ENCODE assay signal across 23 cellular contexts in genomic region chr10:5655003-5655600, GRCh38. TPM values are rescaled to one million over a fixed set of nuclear protein-coding genes. Genes with fewer than 3 reads are reported as not detected.
DNase-seq lines count a peak whose midpoint lies in the region; ATAC-seq and TF ChIP-seq lines count a peak whose summit lies in the region.
"Had no signal": no experiment of that assay in that cellular context is flagged by ENCODE, and none has a peak within 500 bp of the region (broad histone marks: within the 10 kb centered on the region; RNA-seq: fewer than 3 reads in every experiment).

No MANE protein-coding gene starts in this region.

- no peak overlapping the region for H3K27ac Mint-ChIP-seq in activated CD4-positive, alpha-beta memory T cell treated with anti-CD3 and anti-CD28 coated beads for 36 hours
- no peak overlapping the region for H3K27ac Mint-ChIP-seq in activated CD4-positive, alpha-beta memory T cell treated with anti-CD3 and anti-CD28 coated beads, Interleukin-2, amount 10 ng/mL, durations not matched to agents 7 days and 5 days
- H3K27ac Mint-ChIP-seq in GM23338, result peak overlapping the region; percentile 38; the same call in 1 of the 2 replicates
- peak overlapping the region; percentile 73 for H3K27ac Mint-ChIP-seq in activated T-helper 17 cell treated with anti-CD3 and anti-CD28 coated beads, Interleukin-2, amount 50 U/mL, for 72 hours
- peak overlapping the region in 7 of 9 donors; percentile 18 to 87 (median 75) for H3K27ac Mint-ChIP-seq in naive thymus-derived CD4-positive, alpha-beta T cell
- H3K27ac Mint-ChIP-seq: B cell; HFFc6; T-helper 1 cell treated with Interleukin-12 subunit alpha and Interleukin-12 subunit beta and Interleukin-4 antibody, amounts not matched to agents 30 μg/mL and 1 μg/mL, for 36 hours had no signal

- peak; percentile 33 for DNase-seq in activated CD4-positive, alpha-beta memory T cell treated with anti-CD3 and anti-CD28 coated beads for 36 hours
- no peak for DNase-seq in activated CD4-positive, alpha-beta memory T cell treated with anti-CD3 and anti-CD28 coated beads, Interleukin-2, amount 10 ng/mL, durations not matched to agents 7 days and 5 days
- DNase-seq in GM23338 (ENCODE audit: low spot score) (no peak), lower lobe of right lung (no peak)
- peak in 2 of 9 donors; percentile 11 to 30 for DNase-seq in naive thymus-derived CD4-positive, alpha-beta T cell
- DNase-seq in stimulated activated CD4-positive, alpha-beta T cell treated with anti-CD3 and anti-CD28 coated beads, Interleukin-2, amount 100 ng/mL, for 24 hours, result no peak
- DNase-seq: activated CD4-positive, alpha-beta T cell treated with anti-CD3 and anti-CD28 coated beads, Interleukin-2, amount 50 U/mL, for 4 hours; body of pancreas; HFFc6; left cardiac atrium; MG63; NCI-H1694 treated with DMSO at 0.1 percent for 48 hours; NCI-H2227 treated with DMSO at 0.1 percent for 48 hours; NCI-H748 treated with DMSO at 0.1 percent for 48 hours; OCI-M1; retina; SHP77 treated with DMSO at 0.1 percent for 48 hours; stimulated activated CD4-positive, alpha-beta T cell treated with anti-CD3 and anti-CD28 coated beads, Interleukin-12 subunit alpha, Interleukin-12 subunit beta, amount 100 ng/mL, for 4 hours; uterus had no signal

- peaks cover 8% of the 10 kb centered on the region for H4K20me1 ChIP-seq in GM23338 (replicated peaks; ENCODE audit: insufficient read depth)

- peaks cover 2% of the 10 kb centered on the region for H3K4me1 ChIP-seq in GM23338 (ENCODE audit: insufficient read depth)
- peaks cover 0 to 20% of the 10 kb centered on the region in 2 donors for H3K4me1 ChIP-seq in naive thymus-derived CD4-positive, alpha-beta T cell (ENCODE audit: control insufficient read depth in 2 of 2, insufficient read depth in 2 of 2, low read length in 2 of 2)
- peaks cover 24% of the 10 kb centered on the region for H3K4me1 ChIP-seq in lower lobe of right lung
- H3K4me1 ChIP-seq: uterus had no signal

- H3K27ac ChIP-seq in GM23338 (ENCODE audit: low read depth), result no peak overlapping the region
- H3K27ac ChIP-seq in naive thymus-derived CD4-positive, alpha-beta T cell (ENCODE audit: low read depth, low read length), result no peak overlapping the region
- H3K27ac ChIP-seq in lower lobe of right lung, result no peak overlapping the region
- H3K27ac ChIP-seq: body of pancreas, uterus had no signal

- H3K27me3 ChIP-seq in GM23338 (ENCODE audit: insufficient read depth), result no peaks in the 10 kb centered on the region
- no peaks in the 10 kb centered on the region for H3K27me3 ChIP-seq in naive thymus-derived CD4-positive, alpha-beta T cell (ENCODE audit: control insufficient read depth in 2 of 2, insufficient read depth in 2 of 2, low read length in 2 of 2)
- no peaks in the 10 kb centered on the region for H3K27me3 ChIP-seq in lower lobe of right lung (ENCODE audit: low read depth)
- H3K27me3 ChIP-seq: body of pancreas, MG63, uterus had no signal

- ATAC-seq in GM23338 (no peak), GM21381 (IDR thresholded peaks at IDR 0.05; ENCODE audit: unreplicated experiment) (no peak), lower lobe of right lung (no peak)
- ATAC-seq in activated T-helper 17 cell treated with anti-CD3 and anti-CD28 coated beads, Interleukin-2, amount 50 U/mL, for 72 hours (replicated peaks), result peak; percentile 34
- ATAC-seq in naive thymus-derived CD4-positive, alpha-beta T cell, result peak; percentile 46
- ATAC-seq: body of pancreas, left cardiac atrium had no signal

- POLR2A ChIA-PET in activated CD4-positive, alpha-beta memory T cell treated with anti-CD3 and anti-CD28 coated beads for 36 hours (lab: Charles Lee), result no interaction called here
- POLR2A ChIA-PET in activated CD4-positive, alpha-beta memory T cell treated with anti-CD3 and anti-CD28 coated beads, Interleukin-2, amount 10 ng/mL, durations not matched to agents 7 days and 5 days (lab: Charles Lee), result interaction anchor here (0.9 kb wide), 1 partner anchor 10 kb away, joined by 3 read pairs; no protein-coding TSS in a partner anchor
- POLR2A ChIA-PET in naive thymus-derived CD4-positive, alpha-beta T cell (lab: Charles Lee), result interaction anchor here (1.0 to 1.5 kb wide), 2 partner anchors 11 to 208 kb away, joined by 3 to 4 read pairs; partner anchors contain the start of gene ASB13

- peaks cover 41% of the 10 kb centered on the region for H3K4me1 Mint-ChIP-seq in activated CD4-positive, alpha-beta memory T cell treated with anti-CD3 and anti-CD28 coated beads for 36 hours (ENCODE audit: low read depth)
- peaks cover 41% of the 10 kb centered on the region for H3K4me1 Mint-ChIP-seq in activated CD4-positive, alpha-beta memory T cell treated with anti-CD3 and anti-CD28 coated beads, Interleukin-2, amount 10 ng/mL, durations not matched to agents 7 days and 5 days
- H3K4me1 Mint-ChIP-seq in GM23338, result peaks cover 36% of the 10 kb centered on the region
- H3K4me1 Mint-ChIP-seq in activated T-helper 17 cell treated with anti-CD3 and anti-CD28 coated beads, Interleukin-2, amount 50 U/mL, for 72 hours, result peaks cover 28% of the 10 kb centered on the region
- H3K4me1 Mint-ChIP-seq in naive thymus-derived CD4-positive, alpha-beta T cell, result peaks cover 31 to 43% (median 39%) of the 10 kb centered on the region in 7 donors

- intact Hi-C loops in activated CD4-positive, alpha-beta memory T cell treated with anti-CD3 and anti-CD28 coated beads for 36 hours (cut with micrococcal nuclease), result no loop called here
- intact Hi-C loops in naive thymus-derived CD4-positive, alpha-beta T cell (cut with micrococcal nuclease), result loop anchor here in 1 of 2 donors (5.0 kb wide), 1 partner anchor 37 kb away; no protein-coding TSS in a partner anchor
- intact Hi-C loops in lower lobe of right lung (cut with DNase I), result no loop called here

- H3K27me3 Mint-ChIP-seq in activated CD4-positive, alpha-beta memory T cell treated with anti-CD3 and anti-CD28 coated beads for 36 hours, result no peaks in the 10 kb centered on the region
- no peaks in the 10 kb centered on the region for H3K27me3 Mint-ChIP-seq in activated CD4-positive, alpha-beta memory T cell treated with anti-CD3 and anti-CD28 coated beads, Interleukin-2, amount 10 ng/mL, durations not matched to agents 7 days and 5 days
- peaks cover 24% of the 10 kb centered on the region for H3K27me3 Mint-ChIP-seq in GM23338 (ENCODE audit: insufficient read depth, low read depth, poor library complexity)
- H3K27me3 Mint-ChIP-seq in activated T-helper 17 cell treated with anti-CD3 and anti-CD28 coated beads, Interleukin-2, amount 50 U/mL, for 72 hours, result no peaks in the 10 kb centered on the region
- no peaks in the 10 kb centered on the region for H3K27me3 Mint-ChIP-seq in naive thymus-derived CD4-positive, alpha-beta T cell

- H2AFZ ChIP-seq in GM23338, result no peak overlapping the region

- H3K9me3 Mint-ChIP-seq in activated CD4-positive, alpha-beta memory T cell treated with anti-CD3 and anti-CD28 coated beads for 36 hours, result no peaks in the 10 kb centered on the region
- no peaks in the 10 kb centered on the region for H3K9me3 Mint-ChIP-seq in activated CD4-positive, alpha-beta memory T cell treated with anti-CD3 and anti-CD28 coated beads, Interleukin-2, amount 10 ng/mL, durations not matched to agents 7 days and 5 days
- no peaks in the 10 kb centered on the region for H3K9me3 Mint-ChIP-seq in GM23338
- no peaks in the 10 kb centered on the region for H3K9me3 Mint-ChIP-seq in activated T-helper 17 cell treated with anti-CD3 and anti-CD28 coated beads, Interleukin-2, amount 50 U/mL, for 72 hours
- H3K9me3 Mint-ChIP-seq in naive thymus-derived CD4-positive, alpha-beta T cell, result no peaks in the 10 kb centered on the region
- H3K9me3 Mint-ChIP-seq: HFFc6; T-helper 1 cell treated with Interleukin-12 subunit alpha and Interleukin-12 subunit beta and Interleukin-4 antibody, amounts not matched to agents 30 μg/mL and 1 μg/mL, for 36 hours had no signal

- H3K9me2 ChIP-seq in GM23338 (ENCODE audit: insufficient read depth), result no peaks in the 10 kb centered on the region

- no peaks in the 10 kb centered on the region for H3F3A ChIP-seq in GM23338 (replicated peaks; ENCODE audit: low read depth)

- no peak overlapping the region for H3K4me2 ChIP-seq in GM23338

- no peak for TF ChIP-seq CTCF in GM23338 (conservative IDR thresholded peaks at IDR 0.05; ENCODE audit: low read depth in 2 of 2)
- no peak for TF ChIP-seq CTCF in lower lobe of right lung (IDR thresholded peaks at IDR 0.05)

- H3K36me3 Mint-ChIP-seq in activated CD4-positive, alpha-beta memory T cell treated with anti-CD3 and anti-CD28 coated beads for 36 hours, result peaks cover 2% of the 10 kb centered on the region
- no peaks in the 10 kb centered on the region for H3K36me3 Mint-ChIP-seq in activated CD4-positive, alpha-beta memory T cell treated with anti-CD3 and anti-CD28 coated beads, Interleukin-2, amount 10 ng/mL, durations not matched to agents 7 days and 5 days (ENCODE audit: low read depth)
- no peaks in the 10 kb centered on the region; the same call in 2 of the 3 replicates for H3K36me3 Mint-ChIP-seq in GM23338 (ENCODE audit: low read depth)
- H3K36me3 Mint-ChIP-seq in activated T-helper 17 cell treated with anti-CD3 and anti-CD28 coated beads, Interleukin-2, amount 50 U/mL, for 72 hours (ENCODE audit: low read depth), result no peaks in the 10 kb centered on the region
- peaks cover 0 to 5% (median 0%) of the 10 kb centered on the region in 5 donors for H3K36me3 Mint-ChIP-seq in naive thymus-derived CD4-positive, alpha-beta T cell

- H3K36me3 ChIP-seq in GM23338 (ENCODE audit: insufficient read depth) (no peaks in the 10 kb centered on the region), lower lobe of right lung (peaks cover 12% of the 10 kb centered on the region)
- H3K36me3 ChIP-seq in naive thymus-derived CD4-positive, alpha-beta T cell (ENCODE audit: control insufficient read depth in 2 of 3, insufficient read depth in 3 of 3, low read length in 3 of 3), result peaks cover 0 to 8% (median 0%) of the 10 kb centered on the region in 3 experiments
- H3K36me3 ChIP-seq: MG63, uterus had no signal

- no peak overlapping the region for H3K4me3 Mint-ChIP-seq in activated CD4-positive, alpha-beta memory T cell treated with anti-CD3 and anti-CD28 coated beads for 36 hours
- no peak overlapping the region for H3K4me3 Mint-ChIP-seq in activated CD4-positive, alpha-beta memory T cell treated with anti-CD3 and anti-CD28 coated beads, Interleukin-2, amount 10 ng/mL, durations not matched to agents 7 days and 5 days
- H3K4me3 Mint-ChIP-seq in GM23338, result no peak overlapping the region
- H3K4me3 Mint-ChIP-seq in activated T-helper 17 cell treated with anti-CD3 and anti-CD28 coated beads, Interleukin-2, amount 50 U/mL, for 72 hours, result peak overlapping the region; percentile 28
- peak overlapping the region in 4 of 10 donors; percentile 30 to 65 (median 52) for H3K4me3 Mint-ChIP-seq in naive thymus-derived CD4-positive, alpha-beta T cell
- H3K4me3 Mint-ChIP-seq: B cell; HFFc6; T-helper 1 cell treated with Interleukin-12 subunit alpha and Interleukin-12 subunit beta and Interleukin-4 antibody, amounts not matched to agents 30 μg/mL and 1 μg/mL, for 36 hours had no signal

- CTCF ChIA-PET in activated CD4-positive, alpha-beta memory T cell treated with anti-CD3 and anti-CD28 coated beads for 36 hours (lab: Charles Lee), result interaction anchor here (1.7 kb wide), 1 partner anchor 25 kb away, joined by 6 read pairs; no protein-coding TSS in a partner anchor
- CTCF ChIA-PET in activated CD4-positive, alpha-beta memory T cell treated with anti-CD3 and anti-CD28 coated beads, Interleukin-2, amount 10 ng/mL, durations not matched to agents 7 days and 5 days (lab: Charles Lee), result interaction anchor here (1.6 to 1.8 kb wide), 2 partner anchors 25 to 28 kb away, joined by 3 to 11 read pairs; no protein-coding TSS in a partner anchor
- CTCF ChIA-PET in naive thymus-derived CD4-positive, alpha-beta T cell (lab: Charles Lee), result interaction anchor here (0.6 kb wide), 1 partner anchor 467 kb away, joined by 3 read pairs; no protein-coding TSS in a partner anchor

- H3K9me3 ChIP-seq in naive thymus-derived CD4-positive, alpha-beta T cell (ENCODE audit: control insufficient read depth in 2 of 3, low read length in 3 of 3), result no peaks in the 10 kb centered on the region
- H3K9me3 ChIP-seq in lower lobe of right lung, result no peaks in the 10 kb centered on the region
- H3K9me3 ChIP-seq: body of pancreas, MG63, uterus had no signal

- H3K4me3 ChIP-seq in GM23338 (no peak overlapping the region), lower lobe of right lung (no peak overlapping the region)
- H3K4me3 ChIP-seq in naive thymus-derived CD4-positive, alpha-beta T cell (ENCODE audit: low read length), result no peak overlapping the region
- H3K4me3 ChIP-seq: body of pancreas, MG63, uterus had no signal

- peaks cover 26% of the 10 kb centered on the region for H3K79me2 ChIP-seq in GM23338 (replicated peaks; ENCODE audit: insufficient read depth)

RNA-seq across cellular contexts. Expression of gene ASB13, which starts 11.3 kb away (rescaled TPM):
- 10 to 100 TPM; 12.1 to 12.5 TPM for total RNA-seq in activated CD4-positive, alpha-beta memory T cell treated with anti-CD3 and anti-CD28 coated beads for 36 hours
- 1 to 10 TPM; 4.8 to 5.4 TPM for total RNA-seq in activated CD4-positive, alpha-beta memory T cell treated with anti-CD3 and anti-CD28 coated beads, Interleukin-2, amount 10 ng/mL, durations not matched to agents 7 days and 5 days
- 16.5 and 20.2 TPM in 2 replicates for total RNA-seq in GM23338 (2014; rRNA removed; shearing (Covaris generic))
- 11.3 and 11.6 TPM in 2 replicates for polyA plus RNA-seq in GM23338 (2016; fragmentation: Nextera tagmentation; extraction: Ambion mirVana)
- total RNA-seq in activated T-helper 17 cell treated with anti-CD3 and anti-CD28 coated beads, Interleukin-2, amount 50 U/mL, for 72 hours, result 1 to 10 TPM; 3.5 to 6.8 TPM
- 10 to 100 TPM in 4 of 5 experiments, 1 to 10 TPM in 1; 8.0 to 18.3 (median 10.2) TPM for total RNA-seq in naive thymus-derived CD4-positive, alpha-beta T cell
- polyA plus RNA-seq in naive thymus-derived CD4-positive, alpha-beta T cell, result 10 to 100 TPM; 22.8 to 23.4 TPM
- 27.6 TPM for total RNA-seq in lower lobe of right lung

RNA-seq across cellular contexts. Expression of gene TASOR2, which starts 29.5 kb away (rescaled TPM):
- 10 to 100 TPM; 41.8 to 43.8 TPM for total RNA-seq in activated CD4-positive, alpha-beta memory T cell treated with anti-CD3 and anti-CD28 coated beads for 36 hours
- 10 to 100 TPM; 35.1 to 37.3 TPM for total RNA-seq in activated CD4-positive, alpha-beta memory T cell treated with anti-CD3 and anti-CD28 coated beads, Interleukin-2, amount 10 ng/mL, durations not matched to agents 7 days and 5 days
- total RNA-seq in GM23338 (2014; rRNA removed; shearing (Covaris generic)), result 62.9 and 110 TPM in 2 replicates
- polyA plus RNA-seq in GM23338 (2016; fragmentation: Nextera tagmentation; extraction: Ambion mirVana), result 40.9 and 45.2 TPM in 2 replicates
- 10 to 100 TPM; 48.9 to 51.6 TPM for total RNA-seq in activated T-helper 17 cell treated with anti-CD3 and anti-CD28 coated beads, Interleukin-2, amount 50 U/mL, for 72 hours
- total RNA-seq in naive thymus-derived CD4-positive, alpha-beta T cell, result 10 to 100 TPM; 55.0 to 86.5 (median 62.1) TPM
- 10 to 100 TPM; 14.7 to 18.1 TPM for polyA plus RNA-seq in naive thymus-derived CD4-positive, alpha-beta T cell
- total RNA-seq in lower lobe of right lung, result 48.9 TPM

Comparison
In these comparisons a context has a peak if more than half of its experiments do, and no peak if none do; other contexts are left out.
1. H3K27ac Mint-ChIP-seq: peak in GM23338 (single experiment), activated T-helper 17 cell treated with anti-CD3 and anti-CD28 coated beads, Interleukin-2, amount 50 U/mL, for 72 hours (single experiment) and naive thymus-derived CD4-positive, alpha-beta T cell (7 of 9); none in activated CD4-positive, alpha-beta memory T cell treated with anti-CD3 and anti-CD28 coated beads for 36 hours (single experiment) and activated CD4-positive, alpha-beta memory T cell treated with anti-CD3 and anti-CD28 coated beads, Interleukin-2, amount 10 ng/mL, durations not matched to agents 7 days and 5 days (single experiment).
2. ATAC-seq: peak in activated T-helper 17 cell treated with anti-CD3 and anti-CD28 coated beads, Interleukin-2, amount 50 U/mL, for 72 hours (single experiment) and naive thymus-derived CD4-positive, alpha-beta T cell (single experiment); none in GM23338 (single experiment), GM21381 (single experiment) and lower lobe of right lung (0 of 2).